ENCODE assay signal across 33 cellular contexts in genomic region chr12:120700863-120701262, GRCh38. TPM values are rescaled to one million over a fixed set of nuclear protein-coding genes. Genes with fewer than 3 reads are reported as not detected.
DNase-seq lines count a peak whose midpoint lies in the region; ATAC-seq and TF ChIP-seq lines count a peak whose summit lies in the region.
"Had no signal": no experiment of that assay in that cellular context is flagged by ENCODE, and none has a peak within 500 bp of the region (broad histone marks: within the 10 kb centered on the region; RNA-seq: fewer than 3 reads in every experiment).

No MANE protein-coding gene starts in this region.

- H3K4me1 Mint-ChIP-seq in brain (no peaks in the 10 kb centered on the region), mesothelial cell of epicardium (no peaks in the 10 kb centered on the region)
- H3K4me1 Mint-ChIP-seq: activated CD4-positive, alpha-beta T cell treated with anti-CD3 and anti-CD28 coated beads for 36 hours had no signal

- H3K36me3 Mint-ChIP-seq in brain (peaks cover 52% of the 10 kb centered on the region), mesothelial cell of epicardium (peaks cover 35% of the 10 kb centered on the region)

- peak overlapping the region in 2 of 3 donors; percentile 84 to 87 for H3K27ac ChIP-seq in thyroid gland
- H3K27ac ChIP-seq: A549, esophagus muscularis mucosa, RWPE1 had no signal

- H3K9me3 ChIP-seq in thyroid gland, result no peaks in the 10 kb centered on the region
- H3K9me3 ChIP-seq: A549, esophagus muscularis mucosa, MG63, SK-N-SH had no signal

- H3K9me3 Mint-ChIP-seq in brain (no peaks in the 10 kb centered on the region), mesothelial cell of epicardium (no peaks in the 10 kb centered on the region)
- H3K9me3 Mint-ChIP-seq: activated T-cell treated with anti-CD3 and anti-CD28 coated beads, Interleukin-2, amount 50 U/mL, for 24 hours; type B pancreatic cell had no signal

- intact Hi-C loops in Right ventricle myocardium superior (cut with DNase I) (no loop called here), Right ventricle myocardium inferior (cut with DNase I) (no loop called here), thyroid gland (cut with DNase I) (no loop called here)

- H3K36me3 ChIP-seq in thyroid gland, result peaks cover 18 to 34% of the 10 kb centered on the region in 2 donors

- DNase-seq in Right ventricle myocardium superior, result no peak
- no peak for DNase-seq in Right ventricle myocardium inferior (ENCODE audit: missing footprints)
- no peak for DNase-seq in mesothelial cell of epicardium (ENCODE audit: low spot score in 2 of 2, unreplicated experiment in 2 of 2)
- peak in 1 of 2 donors; percentile 59 for DNase-seq in thyroid gland
- DNase-seq: activated CD4-positive, alpha-beta T cell treated with anti-CD3 and anti-CD28 coated beads for 36 hours; activated naive CD4-positive, alpha-beta T cell treated with Interleukin-2 at 50 U/mL for 16 hours; activated T-cell treated with anti-CD3 and anti-CD28 coated beads, Interleukin-2, amount 50 U/mL, for 24 hours; AML-193; cortex of kidney; DMS53; foreskin melanocyte; HCEC 1CT; hippocampal formation; KBM-7; left colon; mesendoderm; MG63; NCI-H1105 treated with DMSO at 0.1 percent for 48 hours; NCI-H2029; NCI-H2227 treated with DMSO at 0.1 percent for 48 hours; NCI-H748 treated with DMSO at 0.1 percent for 48 hours; occipital lobe; SK-N-SH; stimulated activated CD4-positive, alpha-beta T cell treated with anti-CD3 and anti-CD28 coated beads, Interleukin-2, amount 100 ng/mL, for 24 hours; T-helper 17 cell had no signal

- ATAC-seq in Right ventricle myocardium superior (ENCODE audit: poor library complexity) (peak; percentile 49), Right ventricle myocardium inferior (no peak), GM19397 (IDR thresholded peaks at IDR 0.05; ENCODE audit: unreplicated experiment) (no peak), HG03432 (IDR thresholded peaks at IDR 0.05; ENCODE audit: unreplicated experiment) (no peak), GM19328 (IDR thresholded peaks at IDR 0.05; ENCODE audit: unreplicated experiment) (no peak)
- ATAC-seq: A549; activated CD4-positive, alpha-beta T cell treated with anti-CD3 and anti-CD28 coated beads for 36 hours; left colon; T-helper 17 cell had no signal

- 49 to 93% methylated on average over 5 of the region's 5 CpGs for WGBS in thyroid gland, 2 donors

- peaks cover 29 to 68% of the 10 kb centered on the region in 2 donors for H3K4me1 ChIP-seq in thyroid gland

- H3K4me3 Mint-ChIP-seq in brain (no peak overlapping the region), mesothelial cell of epicardium (no peak overlapping the region)
- H3K4me3 Mint-ChIP-seq: activated CD4-positive, alpha-beta T cell treated with anti-CD3 and anti-CD28 coated beads for 36 hours; activated T-cell treated with anti-CD3 and anti-CD28 coated beads, Interleukin-2, amount 50 U/mL, for 24 hours; type B pancreatic cell had no signal

- H3K27me3 Mint-ChIP-seq in brain, result no peaks in the 10 kb centered on the region
- no peaks in the 10 kb centered on the region for H3K27me3 Mint-ChIP-seq in mesothelial cell of epicardium (ENCODE audit: low read depth)
- H3K27me3 Mint-ChIP-seq: activated CD4-positive, alpha-beta T cell treated with anti-CD3 and anti-CD28 coated beads for 36 hours; activated T-cell treated with anti-CD3 and anti-CD28 coated beads, Interleukin-2, amount 50 U/mL, for 24 hours; T-helper 17 cell; type B pancreatic cell had no signal

- H3K4me3 ChIP-seq in thyroid gland (replicated peaks in 1 of 3), result no peak overlapping the region
- H3K4me3 ChIP-seq: A549, esophagus muscularis mucosa, MG63 had no signal

- peak overlapping the region in 3 of 5 experiments; percentile 16 to 71 (median 20) for H3K27ac Mint-ChIP-seq in brain
- H3K27ac Mint-ChIP-seq in mesothelial cell of epicardium, result peak overlapping the region; percentile 26
- H3K27ac Mint-ChIP-seq: activated CD4-positive, alpha-beta T cell treated with anti-CD3 and anti-CD28 coated beads for 36 hours; type B pancreatic cell had no signal

- TF ChIP-seq CTCF in brain (conservative IDR thresholded peaks at IDR 0.05) (no peak), mesothelial cell of epicardium (IDR thresholded peaks at IDR 0.05; ENCODE audit: unreplicated experiment) (no peak), thyroid gland (IDR thresholded peaks at IDR 0.05) (no peak)

- no peak for TF ChIP-seq POLR2A in thyroid gland (IDR thresholded peaks at IDR 0.05)

- no peaks in the 10 kb centered on the region for H3K27me3 ChIP-seq in thyroid gland
- H3K27me3 ChIP-seq: esophagus muscularis mucosa, MG63 had no signal

RNA-seq across cellular contexts. Expression of gene UNC119B, which starts 9.4 kb away (rescaled TPM):
- total RNA-seq in Right ventricle myocardium superior (13.4 TPM), Right ventricle myocardium inferior (14.0 TPM), mesothelial cell of epicardium (35.0 to 36.0 TPM (median 35.1 TPM) in 3 replicates), thyroid gland (10 to 100 TPM; 44.1 to 65.3 (median 61.6) TPM)
- 27.8 TPM for polyA plus RNA-seq in brain (ENCODE audit: insufficient read depth, low read depth, low replicate concordance)

RNA-seq across cellular contexts. Expression of gene MLEC, which starts 13.9 kb away (rescaled TPM):
- total RNA-seq in Right ventricle myocardium superior (125 TPM), Right ventricle myocardium inferior (128 TPM), mesothelial cell of epicardium (174 to 192 TPM (median 190 TPM) in 3 replicates), thyroid gland (100 to 1,000 TPM; 122 to 288 (median 187) TPM)
- 56.5 TPM for polyA plus RNA-seq in brain (ENCODE audit: insufficient read depth, low read depth, low replicate concordance)

RNA-seq across cellular contexts. Expression of gene ACADS, which starts 24.8 kb away (rescaled TPM):
- total RNA-seq in Right ventricle myocardium superior, result 113 TPM
- 108 TPM for total RNA-seq in Right ventricle myocardium inferior
- 28.2 TPM for polyA plus RNA-seq in brain (ENCODE audit: insufficient read depth, low read depth, low replicate concordance)
- total RNA-seq in mesothelial cell of epicardium, result 11.9 to 12.8 TPM (median 11.9 TPM) in 3 replicates
- 10 to 100 TPM; 40.8 to 85.9 (median 65.1) TPM for total RNA-seq in thyroid gland
